ENCODE assay signal across 8 cellular contexts in genomic region chr9:136694163-136694864, GRCh38. TPM values are rescaled to one million over a fixed set of nuclear protein-coding genes. Genes with fewer than 3 reads are reported as not detected.
DNase-seq lines count a peak whose midpoint lies in the region; ATAC-seq, FAIRE-seq and TF ChIP-seq lines count a peak whose summit lies in the region.

No MANE protein-coding gene starts in this region.

- H3K36me3 ChIP-seq in kidney (ENCODE audit: control insufficient read depth in 1 of 2, insufficient read depth in 2 of 2, low read length in 2 of 2) (no peaks in the 10 kb centered on the region), testis (ENCODE audit: low read depth, missing control alignments) (no peaks in the 10 kb centered on the region)

- no peak for DNase-seq in activated CD4-positive, CD25-positive, alpha-beta regulatory T cell treated with anti-CD3 and anti-CD28 coated beads, Interleukin-2, amount 50 U/mL, for 72 hours
- DNase-seq in NCI-H1092 treated with DMSO at 0.1 percent for 48 hours (lab: John Stamatoyannopoulos, UW) (peak; percentile 31), astrocyte of the hippocampus (ENCODE audit: low read depth, low spot score) (peak; percentile 68), kidney (peak; percentile 86), testis (no peak), NCI-H446 treated with DMSO at 0.1 percent for 48 hours (lab: John Stamatoyannopoulos, UW) (no peak), NCI-H2107 (lab: John Stamatoyannopoulos, UW) (no peak)

- H3K9ac ChIP-seq in kidney (ENCODE audit: low read length in 2 of 2): peak overlapping the region in 1 of 2 donors; percentile 12

- no peak for FAIRE-seq in kidney (lab: Jason Lieb, UNC)

- peak; percentile 51 to 62 for ATAC-seq in activated CD4-positive, CD25-positive, alpha-beta regulatory T cell treated with anti-CD3 and anti-CD28 coated beads, Interleukin-2, amount 50 U/mL, for 24 hours

- TF ChIP-seq CTCF in kidney (IDR thresholded peaks at IDR 0.05; ENCODE audit: borderline replicate concordance, extremely low read depth, insufficient read depth) (peak; percentile 66), testis (IDR thresholded peaks at IDR 0.05) (peak in 2 of 3 experiments; percentile 31 to 53)

- intact Hi-C loops in kidney (cut with DNase I): no loop called here
- intact Hi-C loops in testis (cut with DNase I; ENCODE audit: low total_unique reads): no loop called here

- no peaks in the 10 kb centered on the region for H3K9me3 ChIP-seq in kidney (ENCODE audit: control insufficient read depth in 1 of 2, low read length in 2 of 2)
- no peaks in the 10 kb centered on the region for H3K9me3 ChIP-seq in testis

- H3K4me1 ChIP-seq in kidney (ENCODE audit: control insufficient read depth in 1 of 2, insufficient read depth in 1 of 2, low read depth in 1 of 2, low read length in 2 of 2) (peaks cover 30 to 47% of the 10 kb centered on the region in 2 donors), testis (no peaks in the 10 kb centered on the region)

- H3K4me3 ChIP-seq in kidney (ENCODE audit: low read length in 2 of 2) (no peak overlapping the region), testis (no peak overlapping the region)

- no peaks in the 10 kb centered on the region for H3K27me3 ChIP-seq in testis

- H3K27ac ChIP-seq in kidney (ENCODE audit: low read depth in 2 of 2, low read length in 2 of 2) (peak overlapping the region; percentile 63 to 69), testis (no peak overlapping the region)

- TF ChIP-seq POLR2A in testis (IDR thresholded peaks at IDR 0.05): no peak

- WGBS in testis, 2 donors: 58 to 66% methylated on average over 14 to 32 of the region's 32 CpGs

RNA-seq across cellular contexts. Expression of gene AGPAT2, which starts 7.1 kb away (rescaled TPM):
- total RNA-seq in kidney (83.6 TPM), testis (10 to 100 TPM; 46.6 to 52.7 TPM)
- polyA plus RNA-seq in kidney (ENCODE audit: insufficient read depth, low read depth, low replicate concordance) (73.4 TPM), testis (ENCODE audit: insufficient read depth, low read depth, low replicate concordance) (34.2 TPM)

RNA-seq across cellular contexts. Expression of gene DIPK1B, which starts 18.1 kb away (rescaled TPM):
- 7.5 TPM for total RNA-seq in kidney
- 22.6 TPM for polyA plus RNA-seq in kidney (ENCODE audit: insufficient read depth, low read depth, low replicate concordance)
- 10 to 100 TPM; 28.7 to 36.2 TPM for total RNA-seq in testis
- polyA plus RNA-seq in testis (ENCODE audit: insufficient read depth, low read depth, low replicate concordance): 23.3 TPM

RNA-seq across cellular contexts. Expression of gene EGFL7, which starts 31.6 kb away (rescaled TPM):
- total RNA-seq in kidney: 140 TPM
- 137 TPM for polyA plus RNA-seq in kidney (ENCODE audit: insufficient read depth, low read depth, low replicate concordance)
- 100 to 1,000 TPM; 101 to 106 TPM for total RNA-seq in testis
- 68.5 TPM for polyA plus RNA-seq in testis (ENCODE audit: insufficient read depth, low read depth, low replicate concordance)

RNA-seq across cellular contexts. Expression of gene LCN10, which starts 48.4 kb away (rescaled TPM):
- total RNA-seq in kidney (8.4 TPM), testis (10 to 100 TPM in 1 of 2 donors, 1 to 10 TPM in 1; 8.3 to 11.7 TPM)
- polyA plus RNA-seq in kidney (ENCODE audit: insufficient read depth, low read depth, low replicate concordance) (3.9 TPM), testis (ENCODE audit: insufficient read depth, low read depth, low replicate concordance) (8.7 TPM)

RNA-seq across cellular contexts. Expression of gene LCN6, which starts 54.0 kb away (rescaled TPM):
- 16.0 TPM for total RNA-seq in kidney
- not detected for polyA plus RNA-seq in kidney (ENCODE audit: insufficient read depth, low read depth, low replicate concordance)
- 10 to 100 TPM; 11.3 to 19.1 TPM for total RNA-seq in testis
- polyA plus RNA-seq in testis (ENCODE audit: insufficient read depth, low read depth, low replicate concordance): 7.8 TPM

Comparison
In these comparisons a context has a peak if more than half of its experiments do, and no peak if none do; other contexts are left out.
1. DNase-seq: peak in NCI-H1092 treated with DMSO at 0.1 percent for 48 hours (single experiment), astrocyte of the hippocampus (single experiment) and kidney (single experiment); none in activated CD4-positive, CD25-positive, alpha-beta regulatory T cell treated with anti-CD3 and anti-CD28 coated beads, Interleukin-2, amount 50 U/mL, for 72 hours (single experiment), testis (single experiment), NCI-H446 treated with DMSO at 0.1 percent for 48 hours (single experiment) and NCI-H2107 (single experiment).
2. H3K27ac ChIP-seq: peak in kidney (2 of 2); none in testis (0 of 2).